20 cellular contexts compared by ENCODE assay signal in genomic region chr19:29321116-29321515, GRCh38.
A peak's percentile ranks its signal among the peaks of the same experiment; 100 is the strongest.
DNase-seq lines count a peak whose midpoint lies in the region; FAIRE-seq and TF ChIP-seq lines count a peak whose summit lies in the region.
"Had no signal": no experiment of that assay in that cellular context is flagged by ENCODE, and none has a peak within 500 bp of the region (broad histone marks: within the 10 kb centered on the region; RNA-seq: fewer than 3 reads in every experiment).

No MANE protein-coding gene starts in this region.

- TF ChIP-seq CTCF in dorsolateral prefrontal cortex (IDR thresholded peaks at IDR 0.05 in 54 of 56, conservative IDR thresholded peaks at IDR 0.05 in 2 of 56; ENCODE audit: low read depth in 1 of 56, partially characterized antibody in 56 of 56), result no peak
- TF ChIP-seq CTCF in osteocyte (IDR thresholded peaks at IDR 0.05), result no peak
- TF ChIP-seq CTCF in type B pancreatic cell (conservative IDR thresholded peaks at IDR 0.05), result no peak

- H3K9me3 ChIP-seq in SJCRH30 (replicated peaks), result no peaks in the 10 kb centered on the region
- H3K9me3 ChIP-seq: Caco-2 had no signal

- H3K4me3 Mint-ChIP-seq in osteocyte (ENCODE audit: unreplicated experiment) (no peak overlapping the region), type B pancreatic cell (no peak overlapping the region)
- H3K4me3 Mint-ChIP-seq: CD4-positive, alpha-beta T cell; H9; IgD-negative memory B cell had no signal

- no peaks in the 10 kb centered on the region for H3K27me3 Mint-ChIP-seq in osteocyte (ENCODE audit: unreplicated experiment)
- peaks cover 52% of the 10 kb centered on the region for H3K27me3 Mint-ChIP-seq in type B pancreatic cell

- H3K36me3 Mint-ChIP-seq in osteocyte (ENCODE audit: unreplicated experiment) (no peaks in the 10 kb centered on the region), type B pancreatic cell (no peaks in the 10 kb centered on the region)
- H3K36me3 Mint-ChIP-seq: IgD-negative memory B cell had no signal

- no peak overlapping the region for H3K27ac Mint-ChIP-seq in osteocyte (ENCODE audit: unreplicated experiment)
- H3K27ac Mint-ChIP-seq in type B pancreatic cell, result no peak overlapping the region
- H3K27ac Mint-ChIP-seq: CD4-positive, alpha-beta T cell; H9; IgD-negative memory B cell had no signal

- FAIRE-seq in GM12892 (lab: Jason Lieb, UNC), result no peak
- FAIRE-seq: A549, D721Med, H1, HepG2 had no signal

- H3K27ac ChIP-seq in angular gyrus (ENCODE audit: low read depth, low read length), result peak overlapping the region; percentile 65
- peak overlapping the region in 47 of 59 donors; percentile 2 to 85 (median 54) for H3K27ac ChIP-seq in dorsolateral prefrontal cortex
- H3K27ac ChIP-seq in SJCRH30, result no peak overlapping the region
- H3K27ac ChIP-seq: A549, C4-2B had no signal

- H3K4me1 ChIP-seq in SJCRH30, result peaks cover 1% of the 10 kb centered on the region
- H3K4me1 ChIP-seq: A549, Caco-2 had no signal

- no peaks in the 10 kb centered on the region for H3K27me3 ChIP-seq in dorsolateral prefrontal cortex
- H3K27me3 ChIP-seq in SJCRH30, result peaks cover 4% of the 10 kb centered on the region; the same call in 1 of the 2 replicates

- TF ChIP-seq POLR2A in GM12892 (IDR thresholded peaks at IDR 0.05; ENCODE audit: low read depth, low read length), result no peak

- H3K4me3 ChIP-seq in dorsolateral prefrontal cortex (no peak overlapping the region), SJCRH30 (no peak overlapping the region)
- H3K4me3 ChIP-seq: A549 had no signal

- H3K36me3 ChIP-seq in SJCRH30, result no peaks in the 10 kb centered on the region

- H3K9me3 Mint-ChIP-seq in osteocyte (ENCODE audit: unreplicated experiment) (peaks cover 12% of the 10 kb centered on the region), type B pancreatic cell (no peaks in the 10 kb centered on the region)
- H3K9me3 Mint-ChIP-seq: CD4-positive, alpha-beta T cell; H9 had no signal

- DNase-seq in dorsolateral prefrontal cortex (no peak), osteocyte (ENCODE audit: extremely low spot score, unreplicated experiment) (peak; percentile 53), type B pancreatic cell (ENCODE audit: extremely low spot score, unreplicated experiment) (peak; percentile 29), A172 (ENCODE audit: low spot score) (no peak), SJCRH30 (no peak), GM12892 (ENCODE audit: insufficient read length) (no peak)
- DNase-seq: AML-193; Caco-2; CD4-positive, alpha-beta T cell; DMS153; DMS79; GDM1 had no signal

- intact Hi-C loops in dorsolateral prefrontal cortex (cut with DNase I), result no loop called here

- H3K4me1 Mint-ChIP-seq in osteocyte (ENCODE audit: unreplicated experiment) (no peaks in the 10 kb centered on the region), type B pancreatic cell (ENCODE audit: unreplicated experiment) (peaks cover 6% of the 10 kb centered on the region)

Comparison
In these comparisons a context has a peak if more than half of its experiments do, and no peak if none do; other contexts are left out.
1. DNase-seq: peak in osteocyte (single experiment) and type B pancreatic cell (single experiment); none in dorsolateral prefrontal cortex (0 of 10), A172 (single experiment), SJCRH30 (0 of 2) and GM12892 (single experiment).